ENCODE assay signal across 18 cellular contexts in the genomic region with DNA sequence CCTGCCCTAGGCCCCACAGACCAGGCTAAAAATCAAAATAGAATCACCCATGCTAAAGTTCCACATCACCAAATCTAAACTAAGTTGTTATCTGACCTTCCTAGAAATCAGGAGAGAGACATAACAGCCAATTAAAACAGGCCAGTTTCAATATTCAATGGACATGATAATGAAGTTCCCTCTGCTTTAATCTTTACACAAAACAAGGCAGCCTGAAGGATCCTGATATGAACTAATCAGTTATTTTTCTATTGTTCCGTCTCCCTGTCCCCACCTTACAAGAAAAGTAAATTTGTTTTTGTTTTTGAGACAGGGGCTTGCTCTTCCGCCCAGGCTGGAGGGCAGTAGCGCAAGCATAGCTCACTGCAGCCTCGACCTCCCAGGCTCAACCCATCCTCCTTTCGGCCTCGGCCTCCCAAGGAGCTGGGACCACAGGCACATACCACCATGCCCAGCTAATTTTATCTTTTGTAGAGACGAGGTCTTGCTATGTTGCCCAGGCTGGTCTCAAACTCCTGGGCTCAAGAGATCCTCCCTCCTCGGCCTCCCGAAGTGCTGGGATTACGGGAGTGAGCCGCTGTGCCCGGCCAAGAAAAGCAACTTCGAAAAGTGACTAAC. TPM values are rescaled to one million over a fixed set of nuclear protein-coding genes. Genes with fewer than 3 reads are reported as not detected.
"Had no signal": no experiment of that assay in that cellular context is flagged by ENCODE, and none has a peak within 500 bp of the region (broad histone marks: within the 10 kb centered on the region; RNA-seq: fewer than 3 reads in every experiment).

No MANE protein-coding gene starts in this region.

- H3K9me3 ChIP-seq: ovary, SJCRH30, transverse colon had no signal

- H3K27ac Mint-ChIP-seq: activated CD4-positive, alpha-beta memory T cell treated with anti-CD3 and anti-CD28 coated beads, Interleukin-2, amount 10 ng/mL, durations not matched to agents 7 days and 5 days; activated CD4-positive, alpha-beta T cell treated with anti-CD3 and anti-CD28 coated beads for 36 hours; activated naive CD8-positive, alpha-beta T cell treated with anti-CD3 and anti-CD28 coated beads for 36 hours; stimulated activated effector memory CD8-positive, alpha-beta T cell treated with anti-CD3 and anti-CD28 coated beads, Interleukin-12 subunit alpha, Interleukin-12 subunit beta, amount 100 ng/mL, for 72 hours had no signal

- H3K36me3 Mint-ChIP-seq: activated naive CD8-positive, alpha-beta T cell treated with anti-CD3 and anti-CD28 coated beads for 36 hours; stimulated activated effector memory CD8-positive, alpha-beta T cell treated with anti-CD3 and anti-CD28 coated beads, Interleukin-12 subunit alpha, Interleukin-12 subunit beta, amount 100 ng/mL, for 72 hours had no signal

- H3K36me3 ChIP-seq: ovary, SJCRH30, transverse colon had no signal

- H3K27me3 ChIP-seq: foreskin keratinocyte, ovary, transverse colon had no signal

- DNase-seq: activated CD4-positive, alpha-beta memory T cell treated with anti-CD3 and anti-CD28 coated beads, Interleukin-2, amount 10 ng/mL, durations not matched to agents 7 days and 5 days; activated CD4-positive, alpha-beta T cell treated with anti-CD3 and anti-CD28 coated beads for 36 hours; activated effector memory CD4-positive, alpha-beta T cell treated with anti-CD3 and anti-CD28 coated beads, Interleukin-2, amount 50 U/mL, for 16 hours; activated naive CD8-positive, alpha-beta T cell treated with anti-CD3 and anti-CD28 coated beads for 36 hours; activated T-cell treated with anti-CD3 and anti-CD28 coated beads, Interleukin-2, amount 50 U/mL, for 4 hours; cerebellar nuclear complex; effector memory CD4-positive, alpha-beta T cell; foreskin keratinocyte; kidney glomerular epithelial cell; stimulated activated CD4-positive, alpha-beta T cell treated with anti-CD3 and anti-CD28 coated beads, Interleukin-2, amount 100 ng/mL, for 24 hours; transverse colon had no signal

- H3K9me3 Mint-ChIP-seq: activated naive CD8-positive, alpha-beta T cell treated with anti-CD3 and anti-CD28 coated beads for 36 hours; activated T-cell treated with anti-CD3 and anti-CD28 coated beads, Interleukin-2, amount 50 U/mL, for 4 hours; stimulated activated effector memory CD8-positive, alpha-beta T cell treated with anti-CD3 and anti-CD28 coated beads, Interleukin-12 subunit alpha, Interleukin-12 subunit beta, amount 100 ng/mL, for 72 hours had no signal

- H3K4me3 ChIP-seq: ovary, SJCRH30, transverse colon had no signal

- H3K4me3 Mint-ChIP-seq: activated CD4-positive, alpha-beta memory T cell treated with anti-CD3 and anti-CD28 coated beads, Interleukin-2, amount 10 ng/mL, durations not matched to agents 7 days and 5 days; activated CD4-positive, alpha-beta T cell treated with anti-CD3 and anti-CD28 coated beads for 36 hours; activated naive CD8-positive, alpha-beta T cell treated with anti-CD3 and anti-CD28 coated beads for 36 hours; activated T-cell treated with anti-CD3 and anti-CD28 coated beads, Interleukin-2, amount 50 U/mL, for 4 hours; stimulated activated effector memory CD8-positive, alpha-beta T cell treated with anti-CD3 and anti-CD28 coated beads, Interleukin-12 subunit alpha, Interleukin-12 subunit beta, amount 100 ng/mL, for 72 hours had no signal

- ATAC-seq: activated CD4-positive, alpha-beta T cell treated with anti-CD3 and anti-CD28 coated beads for 36 hours; activated T-cell treated with anti-CD3 and anti-CD28 coated beads, Interleukin-2, amount 50 U/mL, for 4 hours; stimulated activated effector memory CD8-positive, alpha-beta T cell treated with anti-CD3 and anti-CD28 coated beads, Interleukin-12 subunit alpha, Interleukin-12 subunit beta, amount 100 ng/mL, for 72 hours had no signal

- H3K27me3 Mint-ChIP-seq: activated CD4-positive, alpha-beta T cell treated with anti-CD3 and anti-CD28 coated beads for 36 hours; activated naive CD8-positive, alpha-beta T cell treated with anti-CD3 and anti-CD28 coated beads for 36 hours had no signal

- H3K27ac ChIP-seq: foreskin keratinocyte, SJCRH30, transverse colon, VCaP had no signal

RNA-seq across cellular contexts. Expression of gene CEBPE, which starts 5.4 kb away (rescaled TPM):
- total RNA-seq: activated T-cell treated with anti-CD3 and anti-CD28 coated beads, Interleukin-2, amount 50 U/mL, for 4 hours; foreskin keratinocyte; ovary; renal cortical epithelial cell; SJCRH30; transverse colon had no signal
- polyA plus RNA-seq: foreskin keratinocyte had no signal

RNA-seq across cellular contexts. Expression of gene CIROP, which starts 19.7 kb away (rescaled TPM):
- total RNA-seq: activated CD4-positive, alpha-beta memory T cell treated with anti-CD3 and anti-CD28 coated beads, Interleukin-2, amount 10 ng/mL, durations not matched to agents 7 days and 5 days; activated CD4-positive, alpha-beta T cell treated with anti-CD3 and anti-CD28 coated beads for 36 hours; activated naive CD8-positive, alpha-beta T cell treated with anti-CD3 and anti-CD28 coated beads for 36 hours; activated T-cell treated with anti-CD3 and anti-CD28 coated beads, Interleukin-2, amount 50 U/mL, for 4 hours; foreskin keratinocyte; liver; ovary; renal cortical epithelial cell; SJCRH30; T-helper 2 cell treated with Interferon-gamma antibody and Interleukin-4, amounts not matched to agents 100 ng/mL and 5 ng/mL, for 36 hours; transverse colon had no signal
- polyA plus RNA-seq: foreskin keratinocyte, liver, ovary had no signal
